ENCODE assay signal across 8 cellular contexts in the genomic region with DNA sequence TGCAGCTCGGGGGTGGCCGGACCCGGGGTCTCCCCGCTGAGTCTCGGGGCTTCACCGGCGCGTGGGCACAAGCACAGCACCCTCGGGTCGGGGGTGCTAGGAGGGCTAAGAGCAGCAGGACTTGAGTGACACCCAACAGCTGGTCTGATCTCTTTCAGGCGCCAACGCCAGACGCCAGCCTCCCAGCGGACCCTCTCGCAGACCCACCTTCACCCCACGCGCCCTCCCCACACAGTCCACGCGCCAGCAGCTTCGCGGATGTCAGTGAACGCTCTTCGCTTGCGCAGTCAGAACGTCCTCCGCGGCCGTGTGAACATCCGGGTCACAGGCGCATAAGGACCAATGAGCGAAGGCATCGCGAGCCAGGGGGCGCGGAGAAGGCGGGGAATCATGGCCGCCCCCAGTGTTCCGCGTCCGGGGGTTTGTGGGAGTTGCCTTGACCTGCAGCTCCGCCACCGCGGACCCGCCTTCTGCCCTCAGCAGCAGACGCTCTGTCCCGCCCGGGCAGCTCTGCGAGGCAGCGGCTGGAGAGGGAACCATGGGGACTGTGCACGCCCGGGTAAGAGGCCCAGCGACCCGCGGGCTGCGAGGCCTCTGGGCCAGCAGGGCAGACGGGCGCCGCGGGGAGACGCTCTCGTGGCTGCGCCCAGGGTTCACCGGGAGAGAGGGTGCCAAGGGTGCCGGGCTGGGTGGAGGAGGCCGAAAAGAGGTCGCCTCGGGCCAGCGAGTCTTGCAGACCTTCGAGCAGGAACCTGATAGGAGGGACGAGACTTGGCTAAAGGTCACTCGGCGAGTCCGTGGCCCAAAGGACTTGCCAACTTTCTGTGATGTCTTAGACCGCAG. TPM values are rescaled to one million over a fixed set of nuclear protein-coding genes. Genes with fewer than 3 reads are reported as not detected.
DNase-seq lines count a peak whose midpoint lies in the region; ATAC-seq and TF ChIP-seq lines count a peak whose summit lies in the region.

A gene (plus strand): TSS at position 403 of the 843 bp plus-strand sequence. CDS start 136 bp downstream, at position 539.

- CTCF ChIA-PET in BJ (lab: Yijun Ruan, JAX): interaction anchor here (0.8 to 1.8 kb wide), 7 partner anchors 10 to 734 kb away, joined by 3 to 23 read pairs (median 4); no protein-coding TSS in a partner anchor

- POLR2A ChIA-PET in BJ (lab: Charles Lee): no interaction called here

- TF ChIP-seq CTCF in BJ (IDR thresholded peaks at IDR 0.05; ENCODE audit: insufficient read depth, low read depth, low read length): peak; percentile 19; the same call in 1 of the 2 replicates
- no peak for TF ChIP-seq CTCF in left lung (IDR thresholded peaks at IDR 0.05)

- H3K4me3 ChIP-seq in BJ (ENCODE audit: low read depth, low read length): peak within 1 kb of the TSS; percentile 83
- peak within 1 kb of the TSS; percentile 86 to 94 for H3K4me3 ChIP-seq in left lung

- H3K27me3 ChIP-seq in BJ (ENCODE audit: control insufficient read depth, insufficient read depth, low read length): no peaks in the 10 kb centered on the region
- H3K27me3 ChIP-seq in left lung: peaks cover 0 to 12% of the 10 kb centered on the region in 2 donors

- H3K27ac Mint-ChIP-seq in dendritic cell treated with granulocyte-macrophage colony-stimulating factor and Interleukin-4, amounts not matched to agents 40 ng/mL and 50 ng/mL, for 4 days: peak within 1 kb of the TSS; percentile 91

- intact Hi-C loops in dendritic cell treated with granulocyte-macrophage colony-stimulating factor and Interleukin-4, amounts not matched to agents 40 ng/mL and 50 ng/mL, for 4 days (cut with micrococcal nuclease): loop anchor here (5.0 kb wide), 1 partner anchor 143 kb away; a partner anchor contains a TSS
- intact Hi-C loops in left lung (cut with DNase I): no loop called here

- H3K36me3 ChIP-seq in BJ (ENCODE audit: control insufficient read depth, insufficient read depth, low read length) (no peaks in the 10 kb centered on the region), left lung (no peaks in the 10 kb centered on the region)

- H3K27ac ChIP-seq in left lung: peak within 1 kb of the TSS; percentile 89 to 92

- DNase-seq in BJ (ENCODE audit: low read depth) (peak; percentile 58), GM19238 (ENCODE audit: insufficient read length, low spot score) (peak; percentile 93), NCI-H526 treated with DMSO at 0.1 percent for 48 hours (lab: John Stamatoyannopoulos, UW) (peak; percentile 78), left lung (peak; percentile 91 to 95)
- peak; percentile 77 to 90 for DNase-seq in activated CD4-positive, alpha-beta T cell treated with anti-CD3 and anti-CD28 coated beads, Interleukin-2, amount 50 U/mL, for 24 hours (ENCODE audit: low read depth in 1 of 2, low spot score in 1 of 2)
- peak; percentile 83 to 84 for DNase-seq in stimulated activated CD4-positive, alpha-beta T cell treated with anti-CD3 and anti-CD28 coated beads, Interleukin-2, amount 100 ng/mL, for 48 hours

- no peaks in the 10 kb centered on the region for H3K9me3 Mint-ChIP-seq in dendritic cell treated with granulocyte-macrophage colony-stimulating factor and Interleukin-4, amounts not matched to agents 40 ng/mL and 50 ng/mL, for 4 days

- H3K4me3 Mint-ChIP-seq in dendritic cell treated with granulocyte-macrophage colony-stimulating factor and Interleukin-4, amounts not matched to agents 40 ng/mL and 50 ng/mL, for 4 days: peak within 1 kb of the TSS; percentile 93

- peaks cover 23% of the 10 kb centered on the region for H3K36me3 Mint-ChIP-seq in dendritic cell treated with granulocyte-macrophage colony-stimulating factor and Interleukin-4, amounts not matched to agents 40 ng/mL and 50 ng/mL, for 4 days (ENCODE audit: low read depth)

- H3K4me1 Mint-ChIP-seq in dendritic cell treated with granulocyte-macrophage colony-stimulating factor and Interleukin-4, amounts not matched to agents 40 ng/mL and 50 ng/mL, for 4 days (ENCODE audit: low read depth): peaks cover 33% of the 10 kb centered on the region

- ATAC-seq in HG03457 (IDR thresholded peaks at IDR 0.05; ENCODE audit: unreplicated experiment) (peak; percentile 80), left lung (peak; percentile 99)

- H3K4me1 ChIP-seq in left lung: peaks cover 16 to 33% of the 10 kb centered on the region in 2 donors

- no peaks in the 10 kb centered on the region for H3K9me3 ChIP-seq in left lung

- peaks cover 9% of the 10 kb centered on the region for H3K27me3 Mint-ChIP-seq in dendritic cell treated with granulocyte-macrophage colony-stimulating factor and Interleukin-4, amounts not matched to agents 40 ng/mL and 50 ng/mL, for 4 days

RNA-seq across cellular contexts. Expression of the gene that starts here (rescaled TPM):
- 40.7 and 50.6 TPM in 2 replicates for polyA plus RNA-seq in BJ (2011; rRNA removed)
- polyA minus RNA-seq in BJ (2011; rRNA and poly(A)+ RNA removed): 16.2 and 27.6 TPM in 2 replicates
- 10 to 100 TPM; 23.3 to 32.0 TPM for total RNA-seq in left lung

Comparison
In these comparisons a context has a peak if more than half of its experiments do, and no peak if none do; other contexts are left out.
1. Peak in every context shown above with its lines: DNase-seq, ATAC-seq, H3K4me3 ChIP-seq and H3K27ac ChIP-seq.